ENCODE assay signal across 11 cellular contexts in the genomic region with DNA sequence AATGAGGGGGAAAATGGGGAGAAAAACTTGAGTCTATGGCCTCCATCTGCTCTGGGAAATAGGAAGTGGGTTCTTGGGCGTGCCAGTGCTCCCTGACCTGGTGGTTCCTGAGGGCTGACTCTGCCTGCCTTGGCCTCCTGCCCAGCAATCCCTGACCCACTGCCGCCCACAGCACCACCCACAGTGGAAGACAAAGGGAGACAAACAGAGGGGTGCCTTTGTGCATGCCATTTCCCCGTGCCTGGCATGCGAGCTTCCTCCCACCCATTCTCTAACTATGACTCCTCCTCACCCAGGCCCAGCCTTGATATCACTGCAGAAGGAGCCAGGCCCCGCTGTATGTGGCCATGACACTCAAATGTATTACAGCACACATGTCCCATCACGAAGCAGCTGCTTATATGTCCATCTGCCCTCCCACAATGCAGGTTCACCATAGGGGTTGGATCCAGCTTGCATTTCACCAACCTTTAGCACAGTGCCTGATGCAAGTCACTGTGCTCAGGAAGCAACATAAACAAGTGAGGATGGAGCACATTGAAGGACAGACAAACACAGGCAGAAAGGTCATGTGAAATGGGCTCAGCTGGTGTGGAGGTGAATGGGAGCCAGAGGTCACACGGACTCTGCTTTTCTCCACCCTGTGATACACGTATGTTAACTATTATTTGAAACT.
A peak's percentile ranks its signal among the peaks of the same experiment; 100 is the strongest.
DNase-seq lines count a peak whose midpoint lies in the region; ATAC-seq, FAIRE-seq and TF ChIP-seq lines count a peak whose summit lies in the region.
"Had no signal": no experiment of that assay in that cellular context is flagged by ENCODE, and none has a peak within 500 bp of the region (broad histone marks: within the 10 kb centered on the region; RNA-seq: fewer than 3 reads in every experiment).

No MANE protein-coding gene starts in this region.

- peak; percentile 41 for FAIRE-seq in H54 (lab: Jason Lieb, UNC)
- FAIRE-seq: endometrium had no signal

- intact Hi-C loops in sciatic nerve (cut with DNase I) (no loop called here), ovary (cut with DNase I) (no loop called here)

- no peak for TF ChIP-seq POLR2A in H54 (IDR thresholded peaks at IDR 0.05; ENCODE audit: low read depth, low read length)
- TF ChIP-seq POLR2A in ovary (IDR thresholded peaks at IDR 0.05), result no peak

- H3K36me3 ChIP-seq in SJSA1 (no peaks in the 10 kb centered on the region), esophagus (ENCODE audit: control insufficient read depth in 2 of 2, insufficient read depth in 2 of 2, low read length in 1 of 2) (no peaks in the 10 kb centered on the region), ovary (no peaks in the 10 kb centered on the region)

- H3K4me3 ChIP-seq in SJSA1 (no peak overlapping the region), esophagus (ENCODE audit: low read depth in 1 of 2, low read length in 2 of 2) (no peak overlapping the region), ovary (no peak overlapping the region)

- WGBS in esophagus, 2 donors, result 63 to 66% methylated on average over 8 of the region's 8 CpGs
- 58 to 68% (median 62%) methylated on average over 8 of the region's 8 CpGs for WGBS in ovary, 3 donors

- no peak for TF ChIP-seq EP300 in ovary (IDR thresholded peaks at IDR 0.05)

- H3K27me3 ChIP-seq in SJSA1 (replicated peaks) (no peaks in the 10 kb centered on the region), esophagus (ENCODE audit: control insufficient read depth in 1 of 2, insufficient read depth in 2 of 2, low read length in 2 of 2) (no peaks in the 10 kb centered on the region), ovary (no peaks in the 10 kb centered on the region)

- H3K9me3 ChIP-seq in SJSA1 (replicated peaks), result no peaks in the 10 kb centered on the region
- no peaks in the 10 kb centered on the region for H3K9me3 ChIP-seq in esophagus (ENCODE audit: control insufficient read depth in 2 of 2, insufficient read depth in 1 of 2, low read depth in 1 of 2, low read length in 1 of 2)
- no peaks in the 10 kb centered on the region for H3K9me3 ChIP-seq in ovary

- DNase-seq in H54 (ENCODE audit: insufficient read length, low spot score), result peak; percentile 63
- peak; percentile 99 for DNase-seq in SJSA1 (ENCODE audit: low read depth in 1 of 2, low spot score in 2 of 2)
- DNase-seq in sciatic nerve (ENCODE audit: low spot score), result peak; percentile 71
- no peak for DNase-seq in ovary
- DNase-seq in GM19238 (ENCODE audit: insufficient read length, low spot score), result no peak
- no peak for DNase-seq in stimulated activated CD4-positive, alpha-beta T cell treated with anti-CD3 and anti-CD28 coated beads, Interleukin-4, amount 100 ng/mL, for 1 hour
- DNase-seq: activated CD8-positive, alpha-beta memory T cell treated with anti-CD3 and anti-CD28 coated beads, Interleukin-2, amount 50 U/mL, for 48 hours; occipital lobe had no signal

- H3K4me1 ChIP-seq in SJSA1 (replicated peaks), result peaks cover 78% of the 10 kb centered on the region
- H3K4me1 ChIP-seq in esophagus (ENCODE audit: control insufficient read depth in 2 of 2, insufficient read depth in 2 of 2, low read length in 1 of 2), result peaks cover 3 to 16% of the 10 kb centered on the region in 2 donors
- H3K4me1 ChIP-seq in ovary (ENCODE audit: insufficient read depth), result no peaks in the 10 kb centered on the region

- ATAC-seq in sciatic nerve, result peak; percentile 60
- ATAC-seq in GM18498 (IDR thresholded peaks at IDR 0.05; ENCODE audit: unreplicated experiment), result no peak

- H3K27ac ChIP-seq in SJSA1 (peak overlapping the region; percentile 99), esophagus (ENCODE audit: low read depth in 2 of 2, low read length in 1 of 2) (peak overlapping the region; percentile 46 to 80), ovary (no peak overlapping the region)

- TF ChIP-seq CTCF in ovary (IDR thresholded peaks at IDR 0.05), result no peak

Comparison
In these comparisons a context has a peak if more than half of its experiments do, and no peak if none do; other contexts are left out.
1. DNase-seq: peak in H54 (single experiment), SJSA1 (2 of 2) and sciatic nerve (single experiment); none in ovary (0 of 5), GM19238 (single experiment) and stimulated activated CD4-positive, alpha-beta T cell treated with anti-CD3 and anti-CD28 coated beads, Interleukin-4, amount 100 ng/mL, for 1 hour (single experiment).
2. H3K27ac ChIP-seq: peak in SJSA1 (single experiment) and esophagus (2 of 2); none in ovary (0 of 2).